18 cellular contexts compared by ENCODE assay signal in the genomic region with DNA sequence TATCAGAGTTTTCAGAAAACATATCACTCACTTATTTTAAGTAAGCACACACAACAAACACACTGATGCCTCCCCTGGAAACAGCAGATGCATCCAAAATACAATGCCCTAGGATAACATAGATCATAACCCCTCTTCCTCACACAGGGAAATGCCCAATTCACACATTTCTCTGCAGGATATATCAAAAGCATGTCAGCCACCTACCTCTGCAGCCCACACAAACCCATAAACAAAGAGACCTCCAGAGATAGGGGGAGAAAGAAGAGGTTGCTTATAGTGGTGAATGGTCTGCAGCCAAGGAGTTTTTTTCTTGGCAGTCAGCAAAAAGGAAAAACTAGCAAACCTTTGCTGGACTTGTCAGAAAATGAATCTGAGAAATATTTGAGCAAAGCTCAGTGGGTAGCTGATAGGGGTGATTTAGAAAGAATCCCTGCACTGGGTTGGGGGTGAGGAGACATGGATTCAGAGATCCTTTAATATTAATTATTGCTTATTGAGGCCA. TPM values are rescaled to one million over a fixed set of nuclear protein-coding genes. Genes with fewer than 3 reads are reported as not detected.
DNase-seq lines count a peak whose midpoint lies in the region; ATAC-seq, FAIRE-seq and TF ChIP-seq lines count a peak whose summit lies in the region.
"Had no signal": no experiment of that assay in that cellular context is flagged by ENCODE, and none has a peak within 500 bp of the region (broad histone marks: within the 10 kb centered on the region; RNA-seq: fewer than 3 reads in every experiment).

No MANE protein-coding gene starts in this region.

- no peak overlapping the region for H3K4me2 ChIP-seq in A549
- no peak overlapping the region for H3K4me2 ChIP-seq in osteoblast (ENCODE audit: insufficient read depth, low read length)

- no peak overlapping the region for H3K4me3 Mint-ChIP-seq in activated CD8-positive, alpha-beta memory T cell treated with anti-CD3 and anti-CD28 coated beads, Interleukin-2, amount 10 ng/mL, durations not matched to agents 7 days and 5 days
- H3K4me3 Mint-ChIP-seq: CD4-positive, CD25-positive, alpha-beta regulatory T cell; CD8-positive, alpha-beta memory T cell had no signal

- no peak overlapping the region for H3K4me3 ChIP-seq in left ventricle myocardium inferior
- H3K4me3 ChIP-seq in A549 = no peak overlapping the region
- no peak overlapping the region for H3K4me3 ChIP-seq in HEK293 (ENCODE audit: low read depth, low read length)
- H3K4me3 ChIP-seq in osteoblast (ENCODE audit: insufficient read depth, low read length) = no peak overlapping the region
- H3K4me3 ChIP-seq: GM23248, HAP-1 had no signal

- H3K9me3 Mint-ChIP-seq in activated CD8-positive, alpha-beta memory T cell treated with anti-CD3 and anti-CD28 coated beads, Interleukin-2, amount 10 ng/mL, durations not matched to agents 7 days and 5 days (ENCODE audit: low read depth) = no peaks in the 10 kb centered on the region
- H3K9me3 Mint-ChIP-seq: CD4-positive, CD25-positive, alpha-beta regulatory T cell; CD8-positive, alpha-beta memory T cell had no signal

- no peaks in the 10 kb centered on the region for H3K36me3 ChIP-seq in left ventricle myocardium inferior
- H3K36me3 ChIP-seq in HEK293 (ENCODE audit: control insufficient read depth in 2 of 2, insufficient read depth in 1 of 2, low read length in 2 of 2) = no peaks in the 10 kb centered on the region
- no peaks in the 10 kb centered on the region for H3K36me3 ChIP-seq in osteoblast (ENCODE audit: insufficient read depth, low read length)
- H3K36me3 ChIP-seq: BE2C, HAP-1 had no signal

- DNase-seq in left ventricle myocardium inferior (no peak), left cardiac atrium (no peak), A549 (ENCODE audit: low read depth in 1 of 2, low spot score in 1 of 2) (no peak), osteoblast (ENCODE audit: insufficient read length, low spot score, missing footprints) (peak; percentile 68)
- DNase-seq in activated CD8-positive, alpha-beta memory T cell treated with anti-CD3 and anti-CD28 coated beads, Interleukin-2, amount 10 ng/mL, durations not matched to agents 7 days and 5 days = no peak
- DNase-seq: ACHN; BE2C; CD4-positive, CD25-positive, alpha-beta regulatory T cell; CD8-positive, alpha-beta memory T cell; COR-L47; GDM1; GM23248 had no signal

- no peak overlapping the region for H2AFZ ChIP-seq in osteoblast (ENCODE audit: low read length)
- H2AFZ ChIP-seq: GM23248 had no signal

- intact Hi-C loops in left ventricle myocardium inferior (cut with micrococcal nuclease) (no loop called here), left cardiac atrium (cut with DNase I) (loop anchor here in 1 of 2 donors (5.0 kb wide), 1 partner anchor 35 kb away; a partner anchor contains a TSS)

- no peaks in the 10 kb centered on the region for H4K20me1 ChIP-seq in osteoblast (ENCODE audit: insufficient read depth, low read length)

- no peak for TF ChIP-seq CTCF in left ventricle myocardium inferior (IDR thresholded peaks at IDR 0.05; ENCODE audit: borderline replicate concordance)
- TF ChIP-seq CTCF in A549 (IDR thresholded peaks at IDR 0.05) = no peak
- no peak for TF ChIP-seq CTCF in HEK293 (tag by site-specific recombination; IDR thresholded peaks at IDR 0.05)
- TF ChIP-seq CTCF in osteoblast (IDR thresholded peaks at IDR 0.05; ENCODE audit: extremely low read depth, low read depth, low read length) = no peak

- CTCF ChIA-PET in A549 (lab: Yijun Ruan, JAX) = interaction anchor here (3.8 kb wide), 1 partner anchor 35 kb away, joined by 16 read pairs; a partner anchor contains a TSS
- CTCF ChIA-PET in HEK293 (lab: Yijun Ruan, JAX) = no interaction called here
- CTCF ChIA-PET in activated CD8-positive, alpha-beta memory T cell treated with anti-CD3 and anti-CD28 coated beads, Interleukin-2, amount 10 ng/mL, durations not matched to agents 7 days and 5 days (lab: Charles Lee) = no interaction called here

- peak overlapping the region; percentile 90 for H3K27ac ChIP-seq in left ventricle myocardium inferior (replicated peaks)
- no peak overlapping the region for H3K27ac ChIP-seq in A549
- no peak overlapping the region for H3K27ac ChIP-seq in HEK293 (ENCODE audit: extremely low read depth, low read depth, low read length)
- H3K27ac ChIP-seq in osteoblast (ENCODE audit: low read depth, low read length) = no peak overlapping the region
- H3K27ac ChIP-seq: GM23248 had no signal

- H3K27ac Mint-ChIP-seq in activated CD8-positive, alpha-beta memory T cell treated with anti-CD3 and anti-CD28 coated beads, Interleukin-2, amount 10 ng/mL, durations not matched to agents 7 days and 5 days = no peak overlapping the region
- H3K27ac Mint-ChIP-seq: CD4-positive, CD25-positive, alpha-beta regulatory T cell had no signal

- no peaks in the 10 kb centered on the region for H3K36me3 Mint-ChIP-seq in activated CD8-positive, alpha-beta memory T cell treated with anti-CD3 and anti-CD28 coated beads, Interleukin-2, amount 10 ng/mL, durations not matched to agents 7 days and 5 days
- H3K36me3 Mint-ChIP-seq: CD4-positive, CD25-positive, alpha-beta regulatory T cell; CD8-positive, alpha-beta memory T cell had no signal

- ATAC-seq in left cardiac atrium (no peak), A549 (no peak), HG03108 (IDR thresholded peaks at IDR 0.05; ENCODE audit: unreplicated experiment) (no peak)
- no peak for ATAC-seq in activated CD8-positive, alpha-beta memory T cell treated with anti-CD3 and anti-CD28 coated beads, Interleukin-2, amount 10 ng/mL, durations not matched to agents 7 days and 5 days

- no peak for TF ChIP-seq RAD21 in A549 (conservative IDR thresholded peaks at IDR 0.05 in 1 of 2, IDR thresholded peaks at IDR 0.05 in 1 of 2)

- no peaks in the 10 kb centered on the region for H3K9me3 ChIP-seq in left ventricle myocardium inferior (replicated peaks)
- H3K9me3 ChIP-seq in A549 = no peaks in the 10 kb centered on the region
- no peaks in the 10 kb centered on the region for H3K9me3 ChIP-seq in HEK293 (ENCODE audit: control insufficient read depth, insufficient read depth, low read depth, low read length)
- no peaks in the 10 kb centered on the region for H3K9me3 ChIP-seq in osteoblast (ENCODE audit: low read depth, low read length)
- H3K9me3 ChIP-seq: BE2C, HAP-1 had no signal

- no peak for TF ChIP-seq POLR2A in A549 (IDR thresholded peaks at IDR 0.05; ENCODE audit: low read length)

- no peaks in the 10 kb centered on the region for H3K79me2 ChIP-seq in osteoblast (ENCODE audit: insufficient read depth, low read length)

- FAIRE-seq in A549 (lab: Jason Lieb, UNC) = no peak
- FAIRE-seq: GM12892, GM18507, HTR-8/SVneo had no signal

- H3K27me3 Mint-ChIP-seq in activated CD8-positive, alpha-beta memory T cell treated with anti-CD3 and anti-CD28 coated beads, Interleukin-2, amount 10 ng/mL, durations not matched to agents 7 days and 5 days = peaks cover 37% of the 10 kb centered on the region

- POLR2A ChIA-PET in A549 (lab: Yijun Ruan, JAX) = no interaction called here
- POLR2A ChIA-PET in HEK293 (lab: Yijun Ruan, JAX) = no interaction called here

- peaks cover 89% of the 10 kb centered on the region for H3K4me1 ChIP-seq in left ventricle myocardium inferior
- peaks cover 22% of the 10 kb centered on the region; the same call in 2 of the 3 replicates for H3K4me1 ChIP-seq in A549
- H3K4me1 ChIP-seq in HEK293 (ENCODE audit: control insufficient read depth, insufficient read depth, low read length) = peaks cover 4% of the 10 kb centered on the region
- H3K4me1 ChIP-seq in osteoblast (ENCODE audit: insufficient read depth, low read length) = peaks cover 32% of the 10 kb centered on the region
- H3K4me1 ChIP-seq: BE2C, HAP-1 had no signal

- H3K4me1 Mint-ChIP-seq in activated CD8-positive, alpha-beta memory T cell treated with anti-CD3 and anti-CD28 coated beads, Interleukin-2, amount 10 ng/mL, durations not matched to agents 7 days and 5 days = peaks cover 6% of the 10 kb centered on the region
- H3K4me1 Mint-ChIP-seq: CD8-positive, alpha-beta memory T cell had no signal

- H3K27me3 ChIP-seq in left ventricle myocardium inferior (ENCODE audit: low read depth) = no peaks in the 10 kb centered on the region
- H3K27me3 ChIP-seq in osteoblast (ENCODE audit: insufficient read depth, low read length) = no peaks in the 10 kb centered on the region

- TF ChIP-seq EP300 in A549 (IDR thresholded peaks at IDR 0.05) = no peak

TF ChIP-seq in A549, 52 proteins besides CTCF, POLR2A, EP300 and RAD21 (continues in another document):
- peak; percentile 21 for TF ChIP-seq MAFK (IDR thresholded peaks at IDR 0.05; ENCODE audit: partially characterized antibody)

TF ChIP-seq in HEK293, 187 proteins besides CTCF, POLR2A, EP300 and RAD21:
- TF ChIP-seq, protein P1, sequence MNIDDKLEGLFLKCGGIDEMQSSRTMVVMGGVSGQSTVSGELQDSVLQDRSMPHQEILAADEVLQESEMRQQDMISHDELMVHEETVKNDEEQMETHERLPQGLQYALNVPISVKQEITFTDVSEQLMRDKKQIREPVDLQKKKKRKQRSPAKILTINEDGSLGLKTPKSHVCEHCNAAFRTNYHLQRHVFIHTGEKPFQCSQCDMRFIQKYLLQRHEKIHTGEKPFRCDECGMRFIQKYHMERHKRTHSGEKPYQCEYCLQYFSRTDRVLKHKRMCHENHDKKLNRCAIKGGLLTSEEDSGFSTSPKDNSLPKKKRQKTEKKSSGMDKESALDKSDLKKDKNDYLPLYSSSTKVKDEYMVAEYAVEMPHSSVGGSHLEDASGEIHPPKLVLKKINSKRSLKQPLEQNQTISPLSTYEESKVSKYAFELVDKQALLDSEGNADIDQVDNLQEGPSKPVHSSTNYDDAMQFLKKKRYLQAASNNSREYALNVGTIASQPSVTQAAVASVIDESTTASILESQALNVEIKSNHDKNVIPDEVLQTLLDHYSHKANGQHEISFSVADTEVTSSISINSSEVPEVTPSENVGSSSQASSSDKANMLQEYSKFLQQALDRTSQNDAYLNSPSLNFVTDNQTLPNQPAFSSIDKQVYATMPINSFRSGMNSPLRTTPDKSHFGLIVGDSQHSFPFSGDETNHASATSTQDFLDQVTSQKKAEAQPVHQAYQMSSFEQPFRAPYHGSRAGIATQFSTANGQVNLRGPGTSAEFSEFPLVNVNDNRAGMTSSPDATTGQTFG (tag by site-specific recombination; IDR thresholded peaks at IDR 0.05; ENCODE audit: borderline replicate concordance) = no peak
- TF ChIP-seq ZFHX2 (tag by site-specific recombination; conservative IDR thresholded peaks at IDR 0.05) (peak; percentile 75), EGR2 (tag by site-specific recombination; IDR thresholded peaks at IDR 0.05; ENCODE audit: low read depth) (peak; percentile 81)
TF ChIP-seq in HEK293: peak in this region for 2.

RNA-seq across cellular contexts. Expression of a gene that starts 36.1 kb away (rescaled TPM):
- 122 TPM for total RNA-seq in left ventricle myocardium inferior
- 100 to 1,000 TPM; 106 to 129 TPM for total RNA-seq in left cardiac atrium
- 2.7 and 3.5 TPM in 2 replicates for polyA plus RNA-seq in A549 (2011; rRNA removed)
- 2.0 and 2.4 TPM in 2 replicates for polyA plus RNA-seq in A549 (2012; cell fraction: cytosol; rRNA removed)
- 3.5 and 4.4 TPM in 2 replicates for polyA plus RNA-seq in A549 (2012; cell fraction: nucleus; rRNA removed)
- polyA plus RNA-seq in A549 (2017; fragmentation: RNase III; extraction: RNeasy Plus Mini Kit Qiagen cat#74134 plus additional on column Dnase treatment) = 3.0 to 4.0 TPM (median 3.6 TPM) in 3 replicates
- polyA minus RNA-seq in A549 (2011; rRNA and poly(A)+ RNA removed) = 6.4 and 7.7 TPM in 2 replicates
- 5.8 and 7.4 TPM in 2 replicates for total RNA-seq in osteoblast
- under 1 TPM in 1 of 2 experiments, not detected in 1; 0.21 TPM for total RNA-seq in activated CD8-positive, alpha-beta memory T cell treated with anti-CD3 and anti-CD28 coated beads, Interleukin-2, amount 10 ng/mL, durations not matched to agents 7 days and 5 days
- polyA plus RNA-seq: CD8-positive, alpha-beta memory T cell had no signal

Comparison
In these comparisons a context has a peak if more than half of its experiments do, and no peak if none do; other contexts are left out.
1. RNA of a gene that starts 36.1 kb away (total RNA-seq): 106 to 129 TPM in left cardiac atrium and 122 TPM in left ventricle myocardium inferior (single experiment); 5.8 to 7.4 TPM in osteoblast and 0.21 TPM in activated CD8-positive, alpha-beta memory T cell treated with anti-CD3 and anti-CD28 coated beads, Interleukin-2, amount 10 ng/mL, durations not matched to agents 7 days and 5 days; every median in the first group is over 10 times any median in the second.